Comparison of ENCODE assay signal across 8 cellular contexts in the genomic region with DNA sequence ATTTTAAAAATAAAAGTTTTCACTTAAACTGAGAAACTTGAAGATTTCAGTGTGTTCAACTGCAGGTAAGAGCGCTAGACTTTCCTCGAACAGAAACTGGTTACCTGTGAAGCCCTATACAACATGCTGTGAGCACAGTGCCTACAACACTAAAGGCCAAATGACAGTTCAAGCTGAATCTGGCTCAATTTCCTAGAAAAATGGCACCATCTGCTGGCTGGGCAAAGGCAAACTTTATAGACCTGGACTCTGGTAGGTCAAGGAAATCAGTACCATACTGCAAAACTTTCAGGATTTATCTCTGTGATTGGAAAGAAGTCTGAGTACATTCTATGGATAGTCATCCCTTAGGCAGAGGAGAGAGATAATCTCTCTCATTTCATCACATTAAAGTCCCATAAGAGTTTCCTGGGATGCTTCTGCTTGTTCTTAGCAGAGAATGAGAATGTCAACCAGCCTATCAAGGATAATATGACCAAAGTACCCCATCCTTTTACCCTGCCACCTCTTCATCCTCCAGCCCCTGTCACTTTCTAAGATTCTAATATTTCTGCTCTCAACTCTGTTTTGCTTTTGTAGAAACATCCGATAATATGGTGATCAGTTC. TPM values are rescaled to one million over a fixed set of nuclear protein-coding genes. Genes with fewer than 3 reads are reported as not detected.
DNase-seq lines count a peak whose midpoint lies in the region; ATAC-seq, FAIRE-seq and TF ChIP-seq lines count a peak whose summit lies in the region.

No MANE protein-coding gene starts in this region.

- H3K4me3 ChIP-seq in small intestine (ENCODE audit: low read depth in 1 of 2, low read length in 2 of 2) (no peak overlapping the region), neuronal stem cell (ENCODE audit: low read length in 2 of 2) (no peak overlapping the region)

- 52 to 61% (median 55%) methylated on average over 3 of the region's 3 CpGs for WGBS in small intestine, 3 donors
- no CpG with 5 or more reads among the region's 3 CpGs for WGBS in neuronal stem cell (ENCODE audit: extremely low coverage in 2 of 2, insufficient read length in 2 of 2, insufficient replicate concordance in 1 of 2), 2 donors

- peaks cover 4% of the 10 kb centered on the region for H3K27me3 ChIP-seq in foreskin keratinocyte
- peaks cover 0 to 2% of the 10 kb centered on the region in 2 donors for H3K27me3 ChIP-seq in small intestine (ENCODE audit: control insufficient read depth in 2 of 2, insufficient read depth in 2 of 2, low read length in 2 of 2)
- no peaks in the 10 kb centered on the region for H3K27me3 ChIP-seq in neuronal stem cell (ENCODE audit: control insufficient read depth in 3 of 3, insufficient read depth in 3 of 3, low read depth in 1 of 3, low read length in 3 of 3)

- no peak overlapping the region for H3K4me2 ChIP-seq in neuronal stem cell (ENCODE audit: insufficient read depth, low read length, poor library complexity, severe bottlenecking)

- H2BK12ac ChIP-seq in neuronal stem cell (ENCODE audit: low read length), result no peak overlapping the region

- peak; percentile 43 to 59 for DNase-seq in SHP77 (lab: John Stamatoyannopoulos, UW)
- no peak for DNase-seq in SHP77 treated with DMSO at 0.1 percent for 48 hours (lab: John Stamatoyannopoulos, UW)
- peak; percentile 61 for DNase-seq in LHCN-M2 (ENCODE audit: low read depth)
- peak; percentile 12 to 34 for DNase-seq in foreskin keratinocyte
- DNase-seq in small intestine, result peak; percentile 77
- DNase-seq in omental fat pad (ENCODE audit: low spot score), result no peak
- no peak for DNase-seq in neuronal stem cell (ENCODE audit: low spot score)

- H3K79me1 ChIP-seq in neuronal stem cell (ENCODE audit: low read depth, low read length), result no peaks in the 10 kb centered on the region

- H3K23ac ChIP-seq in neuronal stem cell (ENCODE audit: low read depth, low read length, poor library complexity), result no peak overlapping the region

- H4K8ac ChIP-seq in neuronal stem cell (ENCODE audit: low read depth, low read length), result no peak overlapping the region

- no peak overlapping the region for H2BK5ac ChIP-seq in neuronal stem cell (ENCODE audit: low read length)

- no peak overlapping the region for H3K27ac ChIP-seq in foreskin keratinocyte
- H3K27ac ChIP-seq in small intestine (ENCODE audit: low read depth in 1 of 2, low read length in 1 of 2), result no peak overlapping the region
- no peak overlapping the region for H3K27ac ChIP-seq in neuronal stem cell (replicated peaks; ENCODE audit: low read length)

- H3K4ac ChIP-seq in neuronal stem cell (ENCODE audit: low read length), result no peak overlapping the region

- no peak for FAIRE-seq in small intestine (lab: Jason Lieb, UNC)

- no peak overlapping the region for H2BK120ac ChIP-seq in neuronal stem cell (ENCODE audit: low read depth, low read length)

- no peak overlapping the region for H2AFZ ChIP-seq in neuronal stem cell (ENCODE audit: low read length)

- no peak overlapping the region for H3K9ac ChIP-seq in neuronal stem cell (ENCODE audit: low read depth, low read length, poor library complexity)

- no peak overlapping the region for H3K14ac ChIP-seq in neuronal stem cell (ENCODE audit: low read length)

- no peaks in the 10 kb centered on the region for H3K4me1 ChIP-seq in foreskin keratinocyte
- H3K4me1 ChIP-seq in small intestine (ENCODE audit: control insufficient read depth in 2 of 2, insufficient read depth in 1 of 2, low read depth in 1 of 2, low read length in 1 of 2), result no peaks in the 10 kb centered on the region
- H3K4me1 ChIP-seq in neuronal stem cell (ENCODE audit: control insufficient read depth in 2 of 2, insufficient read depth in 1 of 2, low read depth in 1 of 2, low read length in 2 of 2), result no peaks in the 10 kb centered on the region

- H4K91ac ChIP-seq in neuronal stem cell (ENCODE audit: low read depth, low read length, poor library complexity), result no peak overlapping the region

- no peak overlapping the region for H3K18ac ChIP-seq in neuronal stem cell (ENCODE audit: low read length)

- no peak overlapping the region for H2BK15ac ChIP-seq in neuronal stem cell (ENCODE audit: low read length)

- H3K36me3 ChIP-seq in small intestine (ENCODE audit: control insufficient read depth in 2 of 2, insufficient read depth in 2 of 2, low read length in 2 of 2) (no peaks in the 10 kb centered on the region), neuronal stem cell (replicated peaks in 1 of 2; ENCODE audit: control insufficient read depth in 2 of 2, insufficient read depth in 2 of 2, low read length in 2 of 2) (no peaks in the 10 kb centered on the region)

- H2AK5ac ChIP-seq in neuronal stem cell (ENCODE audit: low read depth, low read length), result no peak overlapping the region

- no peaks in the 10 kb centered on the region for H3K9me3 ChIP-seq in small intestine (ENCODE audit: control insufficient read depth, low read depth)
- H3K9me3 ChIP-seq in neuronal stem cell (replicated peaks in 1 of 2; ENCODE audit: control insufficient read depth in 2 of 2, insufficient read depth in 1 of 2, low read depth in 1 of 2, low read length in 2 of 2), result no peaks in the 10 kb centered on the region

- TF ChIP-seq CTCF in foreskin keratinocyte (conservative IDR thresholded peaks at IDR 0.05) (peak; percentile 74), omental fat pad (IDR thresholded peaks at IDR 0.05) (no peak)

- ATAC-seq in SK-N-SH treated with all-trans-retinoic acid at 6 μM for 48 hours, result peak; percentile 78
- ATAC-seq in foreskin keratinocyte, result peak; percentile 78
- ATAC-seq in omental fat pad (ENCODE audit: low FRiP score), result no peak

TF ChIP-seq in SK-N-SH treated with all-trans-retinoic acid at 6 μM for 48 hours, 23 proteins besides CTCF, POLR2A, EP300 and RAD21:
- no peak for TF ChIP-seq CSDC2 (CRISPR knock-in tag; IDR thresholded peaks at IDR 0.05)
- no peak for TF ChIP-seq ISL1 (CRISPR knock-in tag; IDR thresholded peaks at IDR 0.05)

RNA-seq across cellular contexts. Expression of a gene that starts 31.8 kb away (rescaled TPM):
- total RNA-seq in LHCN-M2 (2014; rRNA removed), result not detected in 2 replicates
- not detected for polyA plus RNA-seq in LHCN-M2 (2012)
- total RNA-seq in foreskin keratinocyte, result not detected in 2 replicates
- not detected in 2 replicates for polyA plus RNA-seq in foreskin keratinocyte
- polyA plus RNA-seq in small intestine, result not detected
- total RNA-seq in omental fat pad, result not detected
- polyA plus RNA-seq in neuronal stem cell (2013, experiment 1 of 2), result not detected
- not detected for polyA plus RNA-seq in neuronal stem cell (2013, experiment 2 of 2)

Comparison
In these comparisons a context has a peak if more than half of its experiments do, and no peak if none do; other contexts are left out.
1. DNase-seq: peak in SHP77 (2 of 2), LHCN-M2 (single experiment), foreskin keratinocyte (2 of 2) and small intestine (single experiment); none in SHP77 treated with DMSO at 0.1 percent for 48 hours (single experiment), omental fat pad (single experiment) and neuronal stem cell (single experiment).